In the genomic region with DNA sequence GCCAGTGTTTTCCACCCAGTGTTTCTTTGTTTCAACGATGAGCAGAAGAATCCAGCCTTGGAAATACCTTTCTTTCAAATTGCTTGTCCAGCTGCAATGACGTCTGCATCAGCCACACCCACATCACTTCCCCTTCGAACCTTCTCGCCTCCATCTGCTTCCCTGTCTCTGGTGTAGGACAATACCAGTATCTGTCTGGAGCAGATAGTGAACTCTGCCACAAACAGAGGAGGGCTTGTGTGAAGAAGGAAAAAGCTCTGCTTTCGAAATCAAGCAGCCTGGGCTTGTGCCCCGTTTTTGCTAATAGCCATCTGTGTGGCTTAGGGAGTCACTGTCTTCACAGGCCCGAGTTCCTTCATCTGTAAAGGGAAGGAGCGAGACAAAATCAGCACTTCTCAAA, we compare ENCODE assay signal across 9 cellular contexts.
DNase-seq lines count a peak whose midpoint lies in the region; ATAC-seq and TF ChIP-seq lines count a peak whose summit lies in the region.
"Had no signal": no experiment of that assay in that cellular context is flagged by ENCODE, and none has a peak within 500 bp of the region (broad histone marks: within the 10 kb centered on the region; RNA-seq: fewer than 3 reads in every experiment).

No MANE protein-coding gene starts in this region.

- no peaks in the 10 kb centered on the region for H3K9me3 ChIP-seq in breast epithelium
- no peaks in the 10 kb centered on the region for H3K9me3 ChIP-seq in vagina
- no peaks in the 10 kb centered on the region for H3K9me3 ChIP-seq in MM.1S (replicated peaks; ENCODE audit: insufficient read depth, low read length)

- H3K4me3 Mint-ChIP-seq in MCF 10A (ENCODE audit: unreplicated experiment), result no peak overlapping the region

- H3K4me2 ChIP-seq in MM.1S (ENCODE audit: low read depth, low read length), result no peak overlapping the region

- intact Hi-C loops in breast epithelium (cut with DNase I; ENCODE audit: low total_unique reads), result no loop called here
- intact Hi-C loops in MCF 10A (cut with micrococcal nuclease), result no loop called here
- intact Hi-C loops in vagina (cut with DNase I), result no loop called here

- H3K27me3 ChIP-seq in breast epithelium (no peaks in the 10 kb centered on the region), vagina (no peaks in the 10 kb centered on the region), MM.1S (replicated peaks; ENCODE audit: insufficient read depth, low read length) (no peaks in the 10 kb centered on the region)

- POLR2A ChIA-PET in MCF 10A (lab: Yijun Ruan, JAX), result interaction anchor here (0.6 to 1.3 kb wide), 4 partner anchors 10 to 418 kb away, joined by 3 to 6 read pairs (median 3); no protein-coding TSS in a partner anchor

- H2AFZ ChIP-seq in MM.1S (ENCODE audit: low read length), result no peak overlapping the region

- H3K27ac ChIP-seq in breast epithelium (peak overlapping the region; percentile 82 to 84), vagina (peak overlapping the region; percentile 66), MM.1S (ENCODE audit: low read length) (no peak overlapping the region)

- no peak for ATAC-seq in HG02981 (IDR thresholded peaks at IDR 0.05; ENCODE audit: unreplicated experiment)

- no peaks in the 10 kb centered on the region for H3K27me3 Mint-ChIP-seq in MCF 10A (ENCODE audit: insufficient read depth, unreplicated experiment)

- H3K9me3 Mint-ChIP-seq in MCF 10A (ENCODE audit: unreplicated experiment), result no peaks in the 10 kb centered on the region

- no peaks in the 10 kb centered on the region for H4K20me1 ChIP-seq in MM.1S (ENCODE audit: insufficient read depth, low read length)

- no peak for TF ChIP-seq POLR2A in breast epithelium (IDR thresholded peaks at IDR 0.05)
- TF ChIP-seq POLR2A in vagina (IDR thresholded peaks at IDR 0.05), result no peak

- no peak overlapping the region for H3K9ac ChIP-seq in MM.1S (ENCODE audit: low read length)

- H3K9me2 ChIP-seq in MM.1S (replicated peaks; ENCODE audit: insufficient read depth, low read length), result no peaks in the 10 kb centered on the region

- peaks cover 0 to 6% of the 10 kb centered on the region in 2 donors for H3K4me1 ChIP-seq in breast epithelium
- H3K4me1 ChIP-seq in vagina, result peaks cover 40% of the 10 kb centered on the region
- H3K4me1 ChIP-seq in MM.1S (ENCODE audit: low read length), result peaks cover 9% of the 10 kb centered on the region; the same call in 1 of the 2 replicates

- no peak overlapping the region for H3K27ac Mint-ChIP-seq in MCF 10A (ENCODE audit: low read depth, unreplicated experiment)

- CTCF ChIA-PET in MCF 10A (lab: Yijun Ruan, JAX), result interaction anchor here (0.5 to 1.0 kb wide), 3 partner anchors 49 to 540 kb away, joined by 3 to 4 read pairs (median 3); no protein-coding TSS in a partner anchor

- H3K79me2 ChIP-seq in MM.1S (ENCODE audit: low read length), result no peaks in the 10 kb centered on the region

- no peaks in the 10 kb centered on the region for H3K36me3 Mint-ChIP-seq in MCF 10A (ENCODE audit: insufficient read depth, unreplicated experiment)

- DNase-seq in breast epithelium (ENCODE audit: low spot score in 2 of 2), result peak in 1 of 2 donors; percentile 63
- no peak for DNase-seq in MCF 10A (ENCODE audit: unreplicated experiment)
- peak; percentile 75 to 82 for DNase-seq in dermis microvascular lymphatic vessel endothelial cell (ENCODE audit: low read depth in 2 of 2)
- peak; percentile 84 for DNase-seq in midbrain (lab: John Stamatoyannopoulos, UW)
- no peak for DNase-seq in vagina (ENCODE audit: extremely low spot score in 2 of 2)
- no peak for DNase-seq in MM.1S
- no peak for DNase-seq in NCI-H2107 treated with DMSO at 0.1 percent for 48 hours (lab: John Stamatoyannopoulos, UW; ENCODE audit: unreplicated experiment)
- DNase-seq: DND-41 had no signal

- no peak for TF ChIP-seq CTCF in breast epithelium (IDR thresholded peaks at IDR 0.05)
- no peak for TF ChIP-seq CTCF in MCF 10A (IDR thresholded peaks at IDR 0.05; ENCODE audit: unreplicated experiment)
- no peak for TF ChIP-seq CTCF in vagina (IDR thresholded peaks at IDR 0.05)
- TF ChIP-seq CTCF in MM.1S (IDR thresholded peaks at IDR 0.05; ENCODE audit: low read length), result no peak

- no TSS peak for BruUV-seq in MCF 10A (replicated peaks; lab: Mats Ljungman, UMichigan)

- no peaks in the 10 kb centered on the region for H3K36me3 ChIP-seq in breast epithelium
- H3K36me3 ChIP-seq in vagina, result no peaks in the 10 kb centered on the region
- H3K36me3 ChIP-seq in MM.1S (replicated peaks; ENCODE audit: insufficient read depth, low read length), result no peaks in the 10 kb centered on the region

- H3F3A ChIP-seq in MM.1S (ENCODE audit: insufficient read depth, low read length), result no peaks in the 10 kb centered on the region

- H3K4me1 Mint-ChIP-seq in MCF 10A (ENCODE audit: insufficient read depth, unreplicated experiment), result peaks cover 10% of the 10 kb centered on the region

- H3K4me3 ChIP-seq in breast epithelium (peak overlapping the region in 1 of 3 donors; percentile 9), vagina (no peak overlapping the region), MM.1S (ENCODE audit: low read length) (no peak overlapping the region)

Comparison
In these comparisons a context has a peak if more than half of its experiments do, and no peak if none do; other contexts are left out.
1. DNase-seq: peak in dermis microvascular lymphatic vessel endothelial cell (2 of 2) and midbrain (single experiment); none in MCF 10A (single experiment), vagina (0 of 2), MM.1S (single experiment) and NCI-H2107 treated with DMSO at 0.1 percent for 48 hours (single experiment).